In the genomic region with DNA sequence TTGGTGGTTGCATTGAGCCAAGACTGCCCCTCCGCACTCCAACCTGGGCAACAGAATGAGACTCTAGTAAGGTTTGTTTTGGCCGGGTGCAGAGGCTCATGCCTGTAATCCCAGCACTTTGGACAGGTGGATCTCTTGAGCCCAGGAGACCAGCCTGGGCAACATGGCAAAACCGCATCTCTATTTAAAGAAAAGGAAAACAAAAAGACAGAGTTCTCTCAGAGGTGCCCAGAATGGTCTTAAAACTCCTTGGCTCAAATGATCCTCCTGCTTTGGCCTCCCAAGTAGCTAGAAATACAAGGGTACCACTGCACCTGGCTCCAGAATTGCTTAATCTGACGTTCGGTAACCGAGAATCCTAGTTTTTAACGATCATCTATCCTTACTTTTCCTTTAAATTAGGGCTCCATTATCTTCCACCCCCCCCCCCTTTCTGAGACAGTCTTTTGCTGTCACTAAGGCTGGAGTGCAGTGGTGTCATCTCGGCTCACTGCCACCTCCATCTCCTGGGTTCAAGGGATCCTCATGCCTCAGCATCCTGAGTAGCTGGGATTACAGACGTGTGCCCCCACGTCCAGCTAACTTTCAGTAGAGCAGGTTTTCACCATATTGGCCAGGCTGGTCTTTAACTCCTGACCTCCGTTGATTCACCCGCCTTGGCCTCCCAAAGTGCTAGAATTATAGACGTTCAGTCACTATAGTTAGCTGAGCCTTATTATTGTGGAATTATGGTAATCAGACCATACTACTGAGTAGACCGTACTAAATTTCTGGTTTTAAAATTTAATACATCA, we compare ENCODE assay signal across 10 cellular contexts. TPM values are rescaled to one million over a fixed set of nuclear protein-coding genes. Genes with fewer than 3 reads are reported as not detected.
A peak's percentile ranks its signal among the peaks of the same experiment; 100 is the strongest.
DNase-seq lines count a peak whose midpoint lies in the region; ATAC-seq and TF ChIP-seq lines count a peak whose summit lies in the region.
"Had no signal": no experiment of that assay in that cellular context is flagged by ENCODE, and none has a peak within 500 bp of the region (broad histone marks: within the 10 kb centered on the region; RNA-seq: fewer than 3 reads in every experiment).

No MANE protein-coding gene starts in this region.

- no peak for ATAC-seq in activated naive CD8-positive, alpha-beta T cell treated with anti-CD3 and anti-CD28 coated beads, Interleukin-2, amount 10 ng/mL, durations not matched to agents 7 days and 5 days (ENCODE audit: low read depth)
- ATAC-seq in memory B cell (ENCODE audit: low read depth) = no peak

- H3K36me3 Mint-ChIP-seq in activated naive CD8-positive, alpha-beta T cell treated with anti-CD3 and anti-CD28 coated beads, Interleukin-2, amount 10 ng/mL, durations not matched to agents 7 days and 5 days = peaks cover 41% of the 10 kb centered on the region
- H3K36me3 Mint-ChIP-seq in memory B cell = peaks cover 30% of the 10 kb centered on the region

- no peaks in the 10 kb centered on the region for H3K9me3 Mint-ChIP-seq in activated naive CD8-positive, alpha-beta T cell treated with anti-CD3 and anti-CD28 coated beads, Interleukin-2, amount 10 ng/mL, durations not matched to agents 7 days and 5 days
- no peaks in the 10 kb centered on the region for H3K9me3 Mint-ChIP-seq in memory B cell

- no peak overlapping the region for H3K27ac Mint-ChIP-seq in activated naive CD8-positive, alpha-beta T cell treated with anti-CD3 and anti-CD28 coated beads, Interleukin-2, amount 10 ng/mL, durations not matched to agents 7 days and 5 days
- H3K27ac Mint-ChIP-seq in memory B cell = peak overlapping the region; percentile 100

- no peaks in the 10 kb centered on the region for H3K27me3 Mint-ChIP-seq in activated naive CD8-positive, alpha-beta T cell treated with anti-CD3 and anti-CD28 coated beads, Interleukin-2, amount 10 ng/mL, durations not matched to agents 7 days and 5 days
- H3K27me3 Mint-ChIP-seq in memory B cell = no peaks in the 10 kb centered on the region

- in situ Hi-C loops in HAP-1 (cut with MboI; ENCODE audit: low sequenced_read_pairs) = no loop called here

- peaks cover 17% of the 10 kb centered on the region for H3K4me1 ChIP-seq in HAP-1

- H3K36me3 ChIP-seq in HAP-1 (replicated peaks) = peaks cover 67% of the 10 kb centered on the region

- DNase-seq in HAP-1 (ENCODE audit: low spot score in 2 of 2) (no peak), memory B cell (ENCODE audit: low spot score in 2 of 2) (no peak), NCI-H1694 (lab: John Stamatoyannopoulos, UW) (no peak), GM10248 (ENCODE audit: extremely low spot score) (no peak)
- no peak for DNase-seq in activated naive CD8-positive, alpha-beta T cell treated with anti-CD3 and anti-CD28 coated beads, Interleukin-2, amount 10 ng/mL, durations not matched to agents 7 days and 5 days
- no peak for DNase-seq in stimulated activated naive CD4-positive, alpha-beta T cell treated with Interleukin-2 at 50 U/mL for 16 hours (lab: John Stamatoyannopoulos, UW)
- DNase-seq in central memory CD4-positive, alpha-beta T cell = no peak
- DNase-seq: KBM-7, posterior cingulate gyrus had no signal

- H3K9me3 ChIP-seq in HAP-1 = no peaks in the 10 kb centered on the region

- H3K4me3 ChIP-seq in HAP-1 = peak overlapping the region; percentile 97

- TF ChIP-seq CTCF in 22Rv1 (IDR thresholded peaks at IDR 0.05) (no peak), GM10248 (IDR thresholded peaks at IDR 0.05; ENCODE audit: control extremely low read depth, extremely low read depth, low read depth, missing control alignments) (no peak)

- no peaks in the 10 kb centered on the region for H3K27me3 ChIP-seq in HAP-1 (ENCODE audit: low read depth)

- CTCF ChIA-PET in GM10248 (lab: Yijun Ruan, JAX) = interaction anchor here (0.8 to 2.0 kb wide), 4 partner anchors 9 to 307 kb away, joined by 3 to 5 read pairs (median 4); no protein-coding TSS in a partner anchor

- peak overlapping the region; percentile 99 for H3K4me3 Mint-ChIP-seq in activated naive CD8-positive, alpha-beta T cell treated with anti-CD3 and anti-CD28 coated beads, Interleukin-2, amount 10 ng/mL, durations not matched to agents 7 days and 5 days
- H3K4me3 Mint-ChIP-seq in memory B cell = no peak overlapping the region

- POLR2A ChIA-PET in activated naive CD8-positive, alpha-beta T cell treated with anti-CD3 and anti-CD28 coated beads, Interleukin-2, amount 10 ng/mL, durations not matched to agents 7 days and 5 days (lab: Charles Lee) = interaction anchor here (0.8 to 1.3 kb wide), 5 partner anchors 8 to 86 kb away, joined by 3 to 7 read pairs (median 4); a partner anchor contains a TSS
- POLR2A ChIA-PET in GM10248 (lab: Yijun Ruan, JAX) = interaction anchor here (0.7 kb wide), 1 partner anchor 111 kb away, joined by 7 read pairs; no protein-coding TSS in a partner anchor

- peak overlapping the region; percentile 96 for H3K27ac ChIP-seq in 22Rv1

- peaks cover 28% of the 10 kb centered on the region for H3K4me1 Mint-ChIP-seq in activated naive CD8-positive, alpha-beta T cell treated with anti-CD3 and anti-CD28 coated beads, Interleukin-2, amount 10 ng/mL, durations not matched to agents 7 days and 5 days
- peaks cover 14% of the 10 kb centered on the region for H3K4me1 Mint-ChIP-seq in memory B cell

RNA-seq across cellular contexts. Expression of a gene that starts 1.7 kb away (rescaled TPM):
- 1,000 to 10,000 TPM; 1,397 to 1,460 TPM for total RNA-seq in activated naive CD8-positive, alpha-beta T cell treated with anti-CD3 and anti-CD28 coated beads, Interleukin-2, amount 10 ng/mL, durations not matched to agents 7 days and 5 days

RNA-seq across cellular contexts. Expression of a gene that starts 2.2 kb away (rescaled TPM):
- total RNA-seq in activated naive CD8-positive, alpha-beta T cell treated with anti-CD3 and anti-CD28 coated beads, Interleukin-2, amount 10 ng/mL, durations not matched to agents 7 days and 5 days = 10 to 100 TPM; 80.5 to 84.4 TPM

RNA-seq across cellular contexts. Expression of a gene that starts 14.3 kb away (rescaled TPM):
- total RNA-seq in activated naive CD8-positive, alpha-beta T cell treated with anti-CD3 and anti-CD28 coated beads, Interleukin-2, amount 10 ng/mL, durations not matched to agents 7 days and 5 days = 10 to 100 TPM; 20.3 to 23.9 TPM

RNA-seq across cellular contexts. Expression of a gene that starts 18.5 kb away (rescaled TPM):
- total RNA-seq in activated naive CD8-positive, alpha-beta T cell treated with anti-CD3 and anti-CD28 coated beads, Interleukin-2, amount 10 ng/mL, durations not matched to agents 7 days and 5 days = 10 to 100 TPM; 66.8 to 74.2 TPM

RNA-seq across cellular contexts. Expression of a gene that starts 40.6 kb away (rescaled TPM):
- 10 to 100 TPM; 76.5 to 83.1 TPM for total RNA-seq in activated naive CD8-positive, alpha-beta T cell treated with anti-CD3 and anti-CD28 coated beads, Interleukin-2, amount 10 ng/mL, durations not matched to agents 7 days and 5 days
